Comparison of ENCODE assay signal across 9 cellular contexts in the genomic region with DNA sequence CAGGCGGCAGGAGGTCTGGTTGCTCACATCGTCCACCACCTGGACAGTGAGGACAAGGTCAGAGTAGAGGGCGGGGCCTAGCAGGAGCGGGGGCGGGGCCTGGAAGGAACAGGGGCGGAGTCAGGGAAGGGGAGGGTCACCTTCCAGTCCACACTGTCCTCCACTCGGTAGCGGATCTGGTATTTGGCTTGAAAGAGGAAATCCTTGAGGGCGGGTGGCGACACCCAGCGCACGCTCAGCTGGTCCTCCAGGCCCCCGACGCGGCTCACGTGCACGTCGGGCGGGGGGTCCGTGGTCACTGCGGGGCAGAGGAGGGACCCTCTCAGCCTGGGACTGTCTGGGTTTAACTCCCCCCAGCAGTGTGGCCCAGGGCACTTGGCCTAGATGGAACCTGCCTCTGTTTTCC. TPM values are rescaled to one million over a fixed set of nuclear protein-coding genes. Genes with fewer than 3 reads are reported as not detected.
A peak's percentile ranks its signal among the peaks of the same experiment; 100 is the strongest.
DNase-seq lines count a peak whose midpoint lies in the region; ATAC-seq, FAIRE-seq and TF ChIP-seq lines count a peak whose summit lies in the region.
"Had no signal": no experiment of that assay in that cellular context is flagged by ENCODE, and none has a peak within 500 bp of the region (broad histone marks: within the 10 kb centered on the region; RNA-seq: fewer than 3 reads in every experiment).

No MANE protein-coding gene starts in this region.

- H3F3A ChIP-seq in GM23248 (ENCODE audit: insufficient read depth): peaks cover 13% of the 10 kb centered on the region

- no peak overlapping the region for H3K4me2 ChIP-seq in GM23248 (ENCODE audit: unreplicated experiment)

- H3K9me3 ChIP-seq in GM23248 (ENCODE audit: low read depth): no peaks in the 10 kb centered on the region
- no peaks in the 10 kb centered on the region for H3K9me3 ChIP-seq in SJCRH30 (replicated peaks)
- H3K9me3 ChIP-seq in iPS-15b (ENCODE audit: control insufficient read depth, insufficient read depth, low read length): no peaks in the 10 kb centered on the region

- H3K36me3 ChIP-seq in GM23248 (ENCODE audit: low read depth) (no peaks in the 10 kb centered on the region), SJCRH30 (no peaks in the 10 kb centered on the region), iPS-15b (ENCODE audit: control insufficient read depth, insufficient read depth, low read length) (no peaks in the 10 kb centered on the region)

- no peaks in the 10 kb centered on the region for H4K20me1 ChIP-seq in GM23248 (ENCODE audit: insufficient read depth)

- no peak for TF ChIP-seq POLR2A in GM18505 (IDR thresholded peaks at IDR 0.05; ENCODE audit: borderline replicate concordance, extremely low read depth, insufficient read depth, insufficient read length)

- H3K79me2 ChIP-seq in GM23248 (ENCODE audit: insufficient read depth): no peaks in the 10 kb centered on the region

- H3K27ac ChIP-seq in 22Rv1: peak overlapping the region; percentile 44
- H3K27ac ChIP-seq in GM23248: no peak overlapping the region
- no peak overlapping the region for H3K27ac ChIP-seq in SJCRH30
- H3K27ac ChIP-seq: SK-N-MC had no signal

- DNase-seq in GM23248 (peak; percentile 54), SJCRH30 (peak; percentile 69 to 70), GM19239 (ENCODE audit: insufficient read length, low spot score) (no peak)

- no peak overlapping the region for H2AFZ ChIP-seq in GM23248

- no peaks in the 10 kb centered on the region for H3K9me2 ChIP-seq in GM23248 (ENCODE audit: insufficient read depth)

- WGBS in GM23248 (ENCODE audit: low coverage in 1 of 2, low lambda C conversion rate in 2 of 2, missing lambda C conversion rate in 2 of 2), 2 experiments: 19 to 25% methylated on average over 14 to 21 of the region's 21 CpGs

- H3K9ac ChIP-seq in GM23248 (no peak overlapping the region), iPS-15b (ENCODE audit: low read depth, low read length) (no peak overlapping the region)

- H3K4me3 ChIP-seq in GM23248: no peak overlapping the region
- no peak overlapping the region for H3K4me3 ChIP-seq in SJCRH30
- H3K4me3 ChIP-seq in iPS-15b (ENCODE audit: low read depth, low read length): peak overlapping the region; percentile 39
- H3K4me3 ChIP-seq: SK-N-MC had no signal

- in situ Hi-C loops in GM23248 (cut with MboI): loop anchor here (25.0 kb wide), 1 partner anchor 134 kb away; no protein-coding TSS in a partner anchor

- peak; percentile 20 for TF ChIP-seq CTCF in 22Rv1 (IDR thresholded peaks at IDR 0.05)

- no peaks in the 10 kb centered on the region for H3K27me3 ChIP-seq in GM23248 (replicated peaks; ENCODE audit: insufficient read depth)
- 0 out of 2 replicates have a peak, but pooled peaks cover 4% of the 10 kb centered on the region for H3K27me3 ChIP-seq in SJCRH30
- H3K27me3 ChIP-seq in iPS-15b (ENCODE audit: control insufficient read depth, insufficient read depth, low read length): peaks cover 2% of the 10 kb centered on the region

- no peaks in the 10 kb centered on the region for H3K4me1 ChIP-seq in GM23248 (ENCODE audit: insufficient read depth)
- peaks cover 9% of the 10 kb centered on the region for H3K4me1 ChIP-seq in SJCRH30
- H3K4me1 ChIP-seq in iPS-15b (ENCODE audit: control insufficient read depth, insufficient read depth, low read length): peaks cover 16% of the 10 kb centered on the region

- FAIRE-seq in GM19239 (lab: Jason Lieb, UNC): no peak

- ATAC-seq in GM18907 (IDR thresholded peaks at IDR 0.05; ENCODE audit: unreplicated experiment) (no peak), GM18505 (IDR thresholded peaks at IDR 0.05; ENCODE audit: unreplicated experiment) (no peak), GM18502 (IDR thresholded peaks at IDR 0.05; ENCODE audit: poor library complexity, unreplicated experiment) (no peak)

RNA-seq across cellular contexts. Expression of a gene that starts 8.2 kb away (rescaled TPM):
- total RNA-seq in GM23248 (2014; rRNA removed; shearing (Covaris generic)): 79.9 and 133 TPM in 2 replicates
- polyA plus RNA-seq in GM23248 (2016; fragmentation: Nextera tagmentation; extraction: Ambion mirVana): 103 and 105 TPM in 2 replicates
- 24.8 TPM in 2 replicates for total RNA-seq in SJCRH30 (2014; rRNA removed; shearing (Covaris generic))

RNA-seq across cellular contexts. Expression of a gene that starts 9.8 kb away (rescaled TPM):
- 40.0 and 59.2 TPM in 2 replicates for total RNA-seq in GM23248 (2014; rRNA removed; shearing (Covaris generic))
- 8.6 and 9.9 TPM in 2 replicates for polyA plus RNA-seq in GM23248 (2016; fragmentation: Nextera tagmentation; extraction: Ambion mirVana)
- 20.6 and 22.1 TPM in 2 replicates for total RNA-seq in SJCRH30 (2014; rRNA removed; shearing (Covaris generic))

RNA-seq across cellular contexts. Expression of a gene that starts 15.9 kb away (rescaled TPM):
- total RNA-seq in GM23248 (2014; rRNA removed; shearing (Covaris generic)): 0.13 and 0.97 TPM in 2 replicates
- 2.1 and 3.4 TPM in 2 replicates for polyA plus RNA-seq in GM23248 (2016; fragmentation: Nextera tagmentation; extraction: Ambion mirVana)
- total RNA-seq in SJCRH30 (2014; rRNA removed; shearing (Covaris generic)): 0.20 TPM in 1 of 2 replicates, not detected in the other

RNA-seq across cellular contexts. Expression of a gene that starts 25.1 kb away (rescaled TPM):
- 647 and 755 TPM in 2 replicates for total RNA-seq in GM23248 (2014; rRNA removed; shearing (Covaris generic))
- 708 and 711 TPM in 2 replicates for polyA plus RNA-seq in GM23248 (2016; fragmentation: Nextera tagmentation; extraction: Ambion mirVana)
- 1,236 and 1,352 TPM in 2 replicates for total RNA-seq in SJCRH30 (2014; rRNA removed; shearing (Covaris generic))

RNA-seq across cellular contexts. Expression of a gene that starts 39.1 kb away (rescaled TPM):
- total RNA-seq in GM23248 (2014; rRNA removed; shearing (Covaris generic)): 91.2 and 110 TPM in 2 replicates
- polyA plus RNA-seq in GM23248 (2016; fragmentation: Nextera tagmentation; extraction: Ambion mirVana): 129 and 135 TPM in 2 replicates
- 71.0 and 75.8 TPM in 2 replicates for total RNA-seq in SJCRH30 (2014; rRNA removed; shearing (Covaris generic))
